Comparison of ENCODE assay signal across 20 cellular contexts in the genomic region with DNA sequence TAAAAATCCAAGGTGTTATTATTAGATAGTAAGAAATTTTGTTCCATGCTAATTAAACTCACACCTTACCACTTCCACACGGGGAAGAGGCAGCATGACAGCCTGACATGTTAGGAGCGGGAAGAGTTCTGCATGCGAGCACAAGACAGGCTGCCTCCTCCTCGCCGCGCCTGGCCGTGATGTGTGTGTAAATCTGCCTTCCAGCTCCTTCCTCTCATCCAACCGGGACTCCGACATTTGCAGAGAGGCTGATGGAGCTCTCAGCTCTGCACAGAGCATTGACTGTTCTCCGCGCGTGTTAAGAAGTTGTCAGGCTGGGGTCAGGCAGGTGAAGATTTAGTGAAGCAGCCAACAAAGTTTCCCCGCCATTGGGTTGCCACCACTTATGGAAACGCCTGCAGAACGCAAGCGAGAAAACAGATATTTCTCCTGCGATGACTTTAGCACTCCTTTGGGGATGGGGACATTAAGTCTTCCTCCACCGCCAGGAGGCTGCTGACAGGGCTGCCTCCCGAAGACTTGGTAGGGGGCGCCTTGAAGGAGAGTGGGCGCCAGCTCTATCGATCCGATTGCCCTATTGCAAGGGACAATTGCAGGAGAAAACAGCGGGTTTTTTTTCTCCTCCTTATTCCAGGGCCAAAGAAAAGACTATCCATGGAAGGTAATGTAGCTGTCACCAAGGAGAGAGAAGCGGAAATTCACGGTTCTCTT.
DNase-seq lines count a peak whose midpoint lies in the region; ATAC-seq and TF ChIP-seq lines count a peak whose summit lies in the region.
"Had no signal": no experiment of that assay in that cellular context is flagged by ENCODE, and none has a peak within 500 bp of the region (broad histone marks: within the 10 kb centered on the region; RNA-seq: fewer than 3 reads in every experiment).

No MANE protein-coding gene starts in this region.

- no peak overlapping the region for H3K9ac ChIP-seq in Karpas-422 (ENCODE audit: low read length)

- H3K4me3 ChIP-seq in H7 (ENCODE audit: insufficient read depth, low read depth, low read length) (no peak overlapping the region), Karpas-422 (ENCODE audit: low read length) (no peak overlapping the region)
- H3K4me3 ChIP-seq: GM12878 had no signal

- no peak overlapping the region for H3K4me2 ChIP-seq in Karpas-422 (ENCODE audit: low read depth, low read length, poor library complexity, severe bottlenecking)

- H3K27ac Mint-ChIP-seq in WTC11: no peak overlapping the region
- H3K27ac Mint-ChIP-seq: CD4-positive, CD25-positive, alpha-beta regulatory T cell; CD8-positive, alpha-beta memory T cell had no signal

- no peaks in the 10 kb centered on the region for H3K27me3 ChIP-seq in H7 (ENCODE audit: control insufficient read depth, insufficient read depth, low read length)
- 0 out of 2 replicates have a peak, but pooled peaks cover 2% of the 10 kb centered on the region for H3K27me3 ChIP-seq in Karpas-422 (ENCODE audit: low read length)
- H3K27me3 ChIP-seq: BE2C had no signal

- DNase-seq in H7: peak; percentile 50
- DNase-seq in WTC11 (ENCODE audit: low spot score): no peak
- DNase-seq in head of caudate nucleus: peak in 30 of 42 donors; percentile 3 to 66 (median 32)
- DNase-seq in islet precursor cell: peak; percentile 33
- no peak for DNase-seq in occipital lobe (lab: John Stamatoyannopoulos, UW)
- DNase-seq in Karpas-422: no peak
- DNase-seq: ACHN; BE2C; C1 segment of cervical spinal cord; CD4-positive, CD25-positive, alpha-beta regulatory T cell; CD8-positive, alpha-beta memory T cell; COR-L47; DMS 273 treated with DMSO at 0.1 percent for 48 hours; DMS53; DND-41; EL had no signal

- CTCF ChIA-PET in WTC11 (lab: Charles Lee): interaction anchor here (0.7 to 1.7 kb wide), 5 partner anchors 9 to 509 kb away, joined by 3 to 5 read pairs (median 5); no protein-coding TSS in a partner anchor

- H3K4me1 Mint-ChIP-seq in WTC11: peaks cover 22% of the 10 kb centered on the region
- H3K4me1 Mint-ChIP-seq: CD4-positive, CD25-positive, alpha-beta regulatory T cell; CD8-positive, alpha-beta memory T cell had no signal

- no peaks in the 10 kb centered on the region for H3K4me1 ChIP-seq in Karpas-422 (ENCODE audit: low read length)
- H3K4me1 ChIP-seq: BE2C had no signal

- no peaks in the 10 kb centered on the region for H3K9me3 ChIP-seq in Karpas-422 (ENCODE audit: low read length)
- H3K9me3 ChIP-seq: BE2C had no signal

- ATAC-seq in WTC11 (peak; percentile 32; the same call in 1 of the 2 replicates), HG02970 (IDR thresholded peaks at IDR 0.05; ENCODE audit: low FRiP score, unreplicated experiment) (no peak), HG03469 (IDR thresholded peaks at IDR 0.05; ENCODE audit: unreplicated experiment) (no peak)
- ATAC-seq: GM12878 had no signal

- peaks cover 29% of the 10 kb centered on the region for H3K9me3 Mint-ChIP-seq in WTC11

- H4K20me1 ChIP-seq in Karpas-422 (ENCODE audit: insufficient read depth, low read depth, low read length): no peaks in the 10 kb centered on the region

- no peak for TF ChIP-seq CTCF in WTC11 (IDR thresholded peaks at IDR 0.05)

- peaks cover 9% of the 10 kb centered on the region for H3K27me3 Mint-ChIP-seq in WTC11 (ENCODE audit: low read depth)

- POLR2A ChIA-PET in WTC11 (lab: Charles Lee): no interaction called here

- H3K36me3 Mint-ChIP-seq in WTC11: peaks cover 22% of the 10 kb centered on the region
- H3K36me3 Mint-ChIP-seq: CD4-positive, CD25-positive, alpha-beta regulatory T cell; CD8-positive, alpha-beta memory T cell had no signal

- H3K4me3 Mint-ChIP-seq in WTC11: no peak overlapping the region
- H3K4me3 Mint-ChIP-seq: CD8-positive, alpha-beta memory T cell had no signal

- intact Hi-C loops in head of caudate nucleus (cut with DNase I): no loop called here

- H3K79me2 ChIP-seq in Karpas-422 (ENCODE audit: low read length): no peaks in the 10 kb centered on the region

- H2AFZ ChIP-seq in Karpas-422 (ENCODE audit: low read length): no peak overlapping the region

- H3K27ac ChIP-seq in Karpas-422 (ENCODE audit: low read length): no peak overlapping the region
- H3K27ac ChIP-seq: HL-60 had no signal

- H3K9me2 ChIP-seq in Karpas-422 (replicated peaks; ENCODE audit: insufficient read depth, low read length): no peaks in the 10 kb centered on the region

- H3K36me3 ChIP-seq in H7 (replicated peaks; ENCODE audit: control insufficient read depth, insufficient read depth, low read length) (no peaks in the 10 kb centered on the region), Karpas-422 (ENCODE audit: insufficient read depth, low read length) (no peaks in the 10 kb centered on the region)
- H3K36me3 ChIP-seq: BE2C had no signal

TF ChIP-seq in WTC11, 78 proteins besides CTCF, POLR2A, EP300 and RAD21 (continues in another document):
- TF ChIP-seq, protein P1, sequence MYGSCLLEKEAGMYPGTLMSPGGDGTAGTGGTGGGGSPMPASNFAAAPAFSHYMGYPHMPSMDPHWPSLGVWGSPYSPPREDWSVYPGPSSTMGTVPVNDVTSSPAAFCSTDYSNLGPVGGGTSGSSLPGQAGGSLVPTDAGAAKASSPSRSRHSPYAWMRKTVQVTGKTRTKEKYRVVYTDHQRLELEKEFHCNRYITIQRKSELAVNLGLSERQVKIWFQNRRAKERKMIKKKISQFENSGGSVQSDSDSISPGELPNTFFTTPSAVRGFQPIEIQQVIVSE (CRISPR knock-in tag; IDR thresholded peaks at IDR 0.05; ENCODE audit: borderline replicate concordance): no peak
- TF ChIP-seq, protein P2, sequence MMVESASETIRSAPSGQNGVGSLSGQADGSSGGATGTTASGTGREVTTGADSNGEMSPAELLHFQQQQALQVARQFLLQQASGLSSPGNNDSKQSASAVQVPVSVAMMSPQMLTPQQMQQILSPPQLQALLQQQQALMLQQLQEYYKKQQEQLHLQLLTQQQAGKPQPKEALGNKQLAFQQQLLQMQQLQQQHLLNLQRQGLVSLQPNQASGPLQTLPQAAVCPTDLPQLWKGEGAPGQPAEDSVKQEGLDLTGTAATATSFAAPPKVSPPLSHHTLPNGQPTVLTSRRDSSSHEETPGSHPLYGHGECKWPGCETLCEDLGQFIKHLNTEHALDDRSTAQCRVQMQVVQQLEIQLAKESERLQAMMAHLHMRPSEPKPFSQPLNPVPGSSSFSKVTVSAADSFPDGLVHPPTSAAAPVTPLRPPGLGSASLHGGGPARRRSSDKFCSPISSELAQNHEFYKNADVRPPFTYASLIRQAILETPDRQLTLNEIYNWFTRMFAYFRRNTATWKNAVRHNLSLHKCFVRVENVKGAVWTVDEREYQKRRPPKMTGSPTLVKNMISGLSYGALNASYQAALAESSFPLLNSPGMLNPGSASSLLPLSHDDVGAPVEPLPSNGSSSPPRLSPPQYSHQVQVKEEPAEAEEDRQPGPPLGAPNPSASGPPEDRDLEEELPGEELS (CRISPR knock-in tag; IDR thresholded peaks at IDR 0.05): no peak
- TF ChIP-seq SP1 (CRISPR knock-in tag; conservative IDR thresholded peaks at IDR 0.05) (no peak), ZNF121 (CRISPR knock-in tag; IDR thresholded peaks at IDR 0.05) (no peak), TEAD4 (CRISPR knock-in tag; IDR thresholded peaks at IDR 0.05) (no peak), NFE2L1 (CRISPR knock-in tag; IDR thresholded peaks at IDR 0.05) (no peak), PRRX2 (CRISPR knock-in tag; IDR thresholded peaks at IDR 0.05) (no peak)
- TF ChIP-seq, protein P3, sequence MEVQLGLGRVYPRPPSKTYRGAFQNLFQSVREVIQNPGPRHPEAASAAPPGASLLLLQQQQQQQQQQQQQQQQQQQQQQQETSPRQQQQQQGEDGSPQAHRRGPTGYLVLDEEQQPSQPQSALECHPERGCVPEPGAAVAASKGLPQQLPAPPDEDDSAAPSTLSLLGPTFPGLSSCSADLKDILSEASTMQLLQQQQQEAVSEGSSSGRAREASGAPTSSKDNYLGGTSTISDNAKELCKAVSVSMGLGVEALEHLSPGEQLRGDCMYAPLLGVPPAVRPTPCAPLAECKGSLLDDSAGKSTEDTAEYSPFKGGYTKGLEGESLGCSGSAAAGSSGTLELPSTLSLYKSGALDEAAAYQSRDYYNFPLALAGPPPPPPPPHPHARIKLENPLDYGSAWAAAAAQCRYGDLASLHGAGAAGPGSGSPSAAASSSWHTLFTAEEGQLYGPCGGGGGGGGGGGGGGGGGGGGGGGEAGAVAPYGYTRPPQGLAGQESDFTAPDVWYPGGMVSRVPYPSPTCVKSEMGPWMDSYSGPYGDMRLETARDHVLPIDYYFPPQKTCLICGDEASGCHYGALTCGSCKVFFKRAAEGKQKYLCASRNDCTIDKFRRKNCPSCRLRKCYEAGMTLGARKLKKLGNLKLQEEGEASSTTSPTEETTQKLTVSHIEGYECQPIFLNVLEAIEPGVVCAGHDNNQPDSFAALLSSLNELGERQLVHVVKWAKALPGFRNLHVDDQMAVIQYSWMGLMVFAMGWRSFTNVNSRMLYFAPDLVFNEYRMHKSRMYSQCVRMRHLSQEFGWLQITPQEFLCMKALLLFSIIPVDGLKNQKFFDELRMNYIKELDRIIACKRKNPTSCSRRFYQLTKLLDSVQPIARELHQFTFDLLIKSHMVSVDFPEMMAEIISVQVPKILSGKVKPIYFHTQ (CRISPR knock-in tag; IDR thresholded peaks at IDR 0.05): no peak
- TF ChIP-seq, protein P4, sequence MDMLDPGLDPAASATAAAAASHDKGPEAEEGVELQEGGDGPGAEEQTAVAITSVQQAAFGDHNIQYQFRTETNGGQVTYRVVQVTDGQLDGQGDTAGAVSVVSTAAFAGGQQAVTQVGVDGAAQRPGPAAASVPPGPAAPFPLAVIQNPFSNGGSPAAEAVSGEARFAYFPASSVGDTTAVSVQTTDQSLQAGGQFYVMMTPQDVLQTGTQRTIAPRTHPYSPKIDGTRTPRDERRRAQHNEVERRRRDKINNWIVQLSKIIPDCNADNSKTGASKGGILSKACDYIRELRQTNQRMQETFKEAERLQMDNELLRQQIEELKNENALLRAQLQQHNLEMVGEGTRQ (CRISPR knock-in tag; IDR thresholded peaks at IDR 0.05): no peak
- TF ChIP-seq, protein P5, sequence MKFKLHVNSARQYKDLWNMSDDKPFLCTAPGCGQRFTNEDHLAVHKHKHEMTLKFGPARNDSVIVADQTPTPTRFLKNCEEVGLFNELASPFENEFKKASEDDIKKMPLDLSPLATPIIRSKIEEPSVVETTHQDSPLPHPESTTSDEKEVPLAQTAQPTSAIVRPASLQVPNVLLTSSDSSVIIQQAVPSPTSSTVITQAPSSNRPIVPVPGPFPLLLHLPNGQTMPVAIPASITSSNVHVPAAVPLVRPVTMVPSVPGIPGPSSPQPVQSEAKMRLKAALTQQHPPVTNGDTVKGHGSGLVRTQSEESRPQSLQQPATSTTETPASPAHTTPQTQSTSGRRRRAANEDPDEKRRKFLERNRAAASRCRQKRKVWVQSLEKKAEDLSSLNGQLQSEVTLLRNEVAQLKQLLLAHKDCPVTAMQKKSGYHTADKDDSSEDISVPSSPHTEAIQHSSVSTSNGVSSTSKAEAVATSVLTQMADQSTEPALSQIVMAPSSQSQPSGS (CRISPR knock-in tag; IDR thresholded peaks at IDR 0.05; ENCODE audit: borderline replicate concordance, low read depth): no peak

Comparison
In these comparisons a context has a peak if more than half of its experiments do, and no peak if none do; other contexts are left out.
1. DNase-seq: peak in H7 (single experiment), head of caudate nucleus (30 of 42) and islet precursor cell (single experiment); none in WTC11 (single experiment), occipital lobe (single experiment) and Karpas-422 (single experiment).